In genomic region chr9:16213781-16214515, GRCh38 we compare ENCODE assay signal across 8 cellular contexts.
DNase-seq lines count a peak whose midpoint lies in the region; ATAC-seq and TF ChIP-seq lines count a peak whose summit lies in the region.

No MANE protein-coding gene starts in this region.

- H3K27ac ChIP-seq in adrenal gland: peak overlapping the region in 1 of 5 donors; percentile 65
- H3K27ac ChIP-seq in heart right ventricle: peak overlapping the region in 9 of 10 donors; percentile 18 to 79 (median 42)

- H3K4me3 ChIP-seq in adrenal gland: no peak overlapping the region
- no peak overlapping the region for H3K4me3 ChIP-seq in heart right ventricle

- WGBS in adrenal gland, 4 donors: 48 to 51% (median 50%) methylated on average over 6 of the region's 6 CpGs
- 32 to 40% methylated on average over 6 of the region's 6 CpGs for WGBS in heart right ventricle, 2 donors

- intact Hi-C loops in adrenal gland (cut with DNase I): no loop called here
- intact Hi-C loops in heart right ventricle (cut with DNase I): no loop called here

- no peaks in the 10 kb centered on the region for H3K4me1 ChIP-seq in adrenal gland (replicated peaks in 1 of 2)
- H3K4me1 ChIP-seq in heart right ventricle: peaks cover 0 to 28% (median 13%) of the 10 kb centered on the region in 9 donors

- peak; percentile 97 for DNase-seq in EH (ENCODE audit: low read depth)
- peak; percentile 46 to 83 (median 66) for DNase-seq in adrenal gland
- peak; percentile 26 to 82 for DNase-seq in heart right ventricle
- DNase-seq in renal cortical epithelial cell (ENCODE audit: low read depth): peak; percentile 40
- DNase-seq in ACHN: no peak
- no peak for DNase-seq in activated CD4-positive, alpha-beta T cell treated with anti-CD3 and anti-CD28 coated beads for 4 hours
- DNase-seq in activated CD4-positive, alpha-beta T cell treated with anti-CD3 and anti-CD28 coated beads, Interleukin-2, amount 50 U/mL, for 48 hours: no peak

- ATAC-seq in heart right ventricle: peak; percentile 94 to 99 (median 96)
- no peak for ATAC-seq in GM21576 (IDR thresholded peaks at IDR 0.05; ENCODE audit: unreplicated experiment)

- H3K27me3 ChIP-seq in adrenal gland: no peaks in the 10 kb centered on the region
- H3K27me3 ChIP-seq in heart right ventricle: peaks cover 0 to 6% (median 0%) of the 10 kb centered on the region in 7 donors

- no peaks in the 10 kb centered on the region for H3K9me3 ChIP-seq in adrenal gland (replicated peaks in 1 of 3)
- H3K9me3 ChIP-seq in heart right ventricle: no peaks in the 10 kb centered on the region

- H3K36me3 ChIP-seq in adrenal gland (replicated peaks in 1 of 2) (no peaks in the 10 kb centered on the region), heart right ventricle (no peaks in the 10 kb centered on the region)

- TF ChIP-seq POLR2A in adrenal gland (IDR thresholded peaks at IDR 0.05): no peak

- TF ChIP-seq CTCF in adrenal gland (IDR thresholded peaks at IDR 0.05): no peak
- no peak for TF ChIP-seq CTCF in heart right ventricle (IDR thresholded peaks at IDR 0.05)

- in situ Hi-C loops in ACHN (cut with HindIII; ENCODE audit: low pct_ligation_motif_present, low pct_unique_long_range_greater_than_20kb, low sequenced_read_pairs): no loop called here

Comparison
In these comparisons a context has a peak if more than half of its experiments do, and no peak if none do; other contexts are left out.
1. DNase-seq: peak in EH (single experiment), adrenal gland (7 of 7), heart right ventricle (2 of 2) and renal cortical epithelial cell (single experiment); none in ACHN (single experiment), activated CD4-positive, alpha-beta T cell treated with anti-CD3 and anti-CD28 coated beads for 4 hours (0 of 2) and activated CD4-positive, alpha-beta T cell treated with anti-CD3 and anti-CD28 coated beads, Interleukin-2, amount 50 U/mL, for 48 hours (0 of 2).